1 cellular context compared by ENCODE assay signal in genomic region chr16:66650707-66651473, GRCh38.
TF ChIP-seq lines count a peak whose summit lies in the region.

No MANE protein-coding gene starts in this region.

TF ChIP-seq in GM12878, 131 proteins besides CTCF, POLR2A, EP300 and RAD21 (continued from another document):
- no peak for TF ChIP-seq PBX3 (IDR thresholded peaks at IDR 0.05; ENCODE audit: insufficient replicate concordance, low read depth, low read length)
- no peak for TF ChIP-seq STAT3 (IDR thresholded peaks at IDR 0.05; ENCODE audit: low read depth, low read length)
- TF ChIP-seq SMARCA5 (IDR thresholded peaks at IDR 0.05), result peak; percentile 39; the same call in 1 of the 2 replicates
- TF ChIP-seq ATF2 (IDR thresholded peaks at IDR 0.05; ENCODE audit: low read length), result no peak
- TF ChIP-seq YY1 (IDR thresholded peaks at IDR 0.05; ENCODE audit: low read depth, low read length), result peak; percentile 54
- TF ChIP-seq NFIC (IDR thresholded peaks at IDR 0.05; ENCODE audit: low read depth, low read length), result no peak
